23 cellular contexts compared by ENCODE assay signal in the genomic region with DNA sequence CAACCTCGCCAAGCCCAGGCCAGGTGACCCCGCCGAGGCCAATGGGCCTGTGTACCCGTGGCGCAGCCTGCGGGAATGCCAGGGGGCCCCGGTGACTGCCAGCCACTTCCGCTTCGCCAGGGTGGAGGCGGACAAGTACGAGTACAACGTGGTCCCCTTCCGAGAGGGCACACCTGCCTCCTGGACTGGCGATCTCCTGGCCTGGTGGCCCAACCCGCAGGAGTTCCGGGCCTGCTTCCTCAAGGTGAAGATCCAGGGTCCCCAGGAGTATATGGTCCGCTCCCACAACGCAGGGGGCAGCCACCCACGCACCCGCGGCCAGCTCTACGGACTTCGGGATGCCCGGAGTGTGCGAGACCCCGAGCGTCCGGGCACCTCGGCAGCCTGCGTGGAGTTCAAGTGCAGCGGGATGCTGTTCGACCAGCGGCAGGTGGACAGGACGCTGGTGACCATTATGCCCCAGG. TPM values are rescaled to one million over a fixed set of nuclear protein-coding genes. Genes with fewer than 3 reads are reported as not detected.
DNase-seq lines count a peak whose midpoint lies in the region; ATAC-seq, FAIRE-seq and TF ChIP-seq lines count a peak whose summit lies in the region.
"Had no signal": no experiment of that assay in that cellular context is flagged by ENCODE, and none has a peak within 500 bp of the region (broad histone marks: within the 10 kb centered on the region; RNA-seq: fewer than 3 reads in every experiment).

No MANE protein-coding gene starts in this region.

- H3K4me3 ChIP-seq in K562: no peak overlapping the region
- H3K4me3 ChIP-seq in kidney (ENCODE audit: low read length in 2 of 2): no peak overlapping the region
- H3K4me3 ChIP-seq in osteoblast (ENCODE audit: insufficient read depth, low read length): no peak overlapping the region
- H3K4me3 ChIP-seq: BLaER1 treated with 17β-estradiol and CSF1 and Interleukin-3, amounts not matched to agents 10 nM and 100 nM; HAP-1 had no signal

- DNase-seq in activated naive CD8-positive, alpha-beta T cell treated with anti-CD3 and anti-CD28 coated beads, Interleukin-2, amount 10 ng/mL, durations not matched to agents 7 days and 5 days: peak; percentile 28
- no peak for DNase-seq in activated naive CD8-positive, alpha-beta T cell treated with anti-CD3 and anti-CD28 coated beads for 36 hours
- DNase-seq in K562 (ENCODE audit: extremely low read depth in 1 of 4, low spot score in 3 of 4) (no peak), kidney (peak; percentile 72), osteoblast (ENCODE audit: insufficient read length, low spot score, missing footprints) (peak; percentile 55), RPMI8226 (no peak), NCI-H1436 (lab: John Stamatoyannopoulos, UW) (no peak), SK-N-DZ (ENCODE audit: low spot score) (no peak)
- DNase-seq: Calu3; CD4-positive, alpha-beta T cell; CD8-positive, alpha-beta memory T cell; DND-41; GOT3; HFFc6 had no signal

- H3K9me3 Mint-ChIP-seq in activated naive CD8-positive, alpha-beta T cell treated with anti-CD3 and anti-CD28 coated beads, Interleukin-2, amount 10 ng/mL, durations not matched to agents 7 days and 5 days: no peaks in the 10 kb centered on the region
- H3K9me3 Mint-ChIP-seq in activated naive CD8-positive, alpha-beta T cell treated with anti-CD3 and anti-CD28 coated beads for 36 hours: no peaks in the 10 kb centered on the region
- H3K9me3 Mint-ChIP-seq: CD4-positive, alpha-beta T cell; CD8-positive, alpha-beta memory T cell; HFFc6 had no signal

- no peak for TF ChIP-seq EP300 in K562 (IDR thresholded peaks at IDR 0.05; ENCODE audit: low read length)

- in situ Hi-C loops in K562 (cut with MboI): loop anchor here (25.0 kb wide), 1 partner anchor 92 kb away; a partner anchor contains a TSS

- no peaks in the 10 kb centered on the region for H3K27me3 Mint-ChIP-seq in activated naive CD8-positive, alpha-beta T cell treated with anti-CD3 and anti-CD28 coated beads, Interleukin-2, amount 10 ng/mL, durations not matched to agents 7 days and 5 days
- peaks cover 3% of the 10 kb centered on the region for H3K27me3 Mint-ChIP-seq in activated naive CD8-positive, alpha-beta T cell treated with anti-CD3 and anti-CD28 coated beads for 36 hours
- H3K27me3 Mint-ChIP-seq: CD4-positive, alpha-beta T cell had no signal

- H3K36me3 ChIP-seq in K562 (ENCODE audit: control insufficient read depth, insufficient read depth, low read length) (no peaks in the 10 kb centered on the region), kidney (ENCODE audit: control insufficient read depth in 1 of 2, insufficient read depth in 2 of 2, low read length in 2 of 2) (no peaks in the 10 kb centered on the region), osteoblast (ENCODE audit: insufficient read depth, low read length) (no peaks in the 10 kb centered on the region)
- H3K36me3 ChIP-seq: HAP-1 had no signal

- FAIRE-seq in K562 (lab: Jason Lieb, UNC) (no peak), kidney (lab: Jason Lieb, UNC) (no peak)
- FAIRE-seq: A204.1, G401.6, GM12892, H54 had no signal

- WGBS in K562 (ENCODE audit: insufficient coverage, low coverage, missing lambda C conversion rate): 70% methylated on average over 32 of the region's 34 CpGs

- H3K4me1 ChIP-seq in K562 (replicated peaks in 1 of 2; ENCODE audit: control insufficient read depth in 2 of 2, insufficient read depth in 2 of 2, low read length in 2 of 2) (peaks cover 2 to 69% of the 10 kb centered on the region in 2 experiments; a peak in 2 of 5 replicates), kidney (ENCODE audit: control insufficient read depth in 1 of 2, insufficient read depth in 1 of 2, low read depth in 1 of 2, low read length in 2 of 2) (peaks cover 0 to 8% of the 10 kb centered on the region in 2 donors), osteoblast (ENCODE audit: insufficient read depth, low read length) (peaks cover 9% of the 10 kb centered on the region)
- H3K4me1 ChIP-seq: HAP-1 had no signal

- no peaks in the 10 kb centered on the region for H3K9me1 ChIP-seq in K562 (ENCODE audit: control insufficient read depth, insufficient read depth, low read length)

- H3K27me3 ChIP-seq in K562 (ENCODE audit: control insufficient read depth in 2 of 2, insufficient read depth in 2 of 2, low read length in 2 of 2) (peaks cover 3 to 37% of the 10 kb centered on the region in 2 experiments), osteoblast (ENCODE audit: insufficient read depth, low read length) (peaks cover 7% of the 10 kb centered on the region)

- no peaks in the 10 kb centered on the region for H3K36me3 Mint-ChIP-seq in activated naive CD8-positive, alpha-beta T cell treated with anti-CD3 and anti-CD28 coated beads, Interleukin-2, amount 10 ng/mL, durations not matched to agents 7 days and 5 days
- no peaks in the 10 kb centered on the region for H3K36me3 Mint-ChIP-seq in activated naive CD8-positive, alpha-beta T cell treated with anti-CD3 and anti-CD28 coated beads for 36 hours
- H3K36me3 Mint-ChIP-seq: CD14-positive monocyte; CD8-positive, alpha-beta memory T cell had no signal

- POLR2A ChIA-PET in activated naive CD8-positive, alpha-beta T cell treated with anti-CD3 and anti-CD28 coated beads, Interleukin-2, amount 10 ng/mL, durations not matched to agents 7 days and 5 days (lab: Charles Lee): no interaction called here
- POLR2A ChIA-PET in K562 (lab: Yijun Ruan, JAX): no interaction called here

- H3K27ac ChIP-seq in K562 (ENCODE audit: extremely low read depth, low read depth, low read length) (no peak overlapping the region), kidney (ENCODE audit: low read depth in 2 of 2, low read length in 2 of 2) (no peak overlapping the region), osteoblast (ENCODE audit: low read depth, low read length) (no peak overlapping the region)
- H3K27ac ChIP-seq: 22Rv1; BLaER1 treated with 17β-estradiol and CSF1 and Interleukin-3, amounts not matched to agents 10 nM and 100 nM had no signal

- peaks cover 13% of the 10 kb centered on the region for H3K4me1 Mint-ChIP-seq in activated naive CD8-positive, alpha-beta T cell treated with anti-CD3 and anti-CD28 coated beads, Interleukin-2, amount 10 ng/mL, durations not matched to agents 7 days and 5 days
- H3K4me1 Mint-ChIP-seq in activated naive CD8-positive, alpha-beta T cell treated with anti-CD3 and anti-CD28 coated beads for 36 hours: peaks cover 9% of the 10 kb centered on the region

- no peak overlapping the region for H3K27ac Mint-ChIP-seq in activated naive CD8-positive, alpha-beta T cell treated with anti-CD3 and anti-CD28 coated beads, Interleukin-2, amount 10 ng/mL, durations not matched to agents 7 days and 5 days
- H3K27ac Mint-ChIP-seq in activated naive CD8-positive, alpha-beta T cell treated with anti-CD3 and anti-CD28 coated beads for 36 hours: no peak overlapping the region
- H3K27ac Mint-ChIP-seq: B cell; CD14-positive monocyte; CD4-positive, alpha-beta T cell; CD8-positive, alpha-beta memory T cell; HFFc6 had no signal

- 0 out of 2 replicates have a peak, but pooled peaks cover 5% of the 10 kb centered on the region for H4K20me1 ChIP-seq in K562 (replicated peaks; ENCODE audit: control insufficient read depth, insufficient read depth, low read length)
- H4K20me1 ChIP-seq in osteoblast (ENCODE audit: insufficient read depth, low read length): no peaks in the 10 kb centered on the region
- H4K20me1 ChIP-seq: BLaER1 treated with 17β-estradiol and CSF1 and Interleukin-3, amounts not matched to agents 10 nM and 100 nM had no signal

- no peak overlapping the region for H3K4me3 Mint-ChIP-seq in activated naive CD8-positive, alpha-beta T cell treated with anti-CD3 and anti-CD28 coated beads, Interleukin-2, amount 10 ng/mL, durations not matched to agents 7 days and 5 days
- H3K4me3 Mint-ChIP-seq in activated naive CD8-positive, alpha-beta T cell treated with anti-CD3 and anti-CD28 coated beads for 36 hours: no peak overlapping the region
- H3K4me3 Mint-ChIP-seq: B cell; CD14-positive monocyte; CD4-positive, alpha-beta T cell; CD8-positive, alpha-beta memory T cell; HFFc6 had no signal

- TF ChIP-seq POLR2A in K562 (conservative IDR thresholded peaks at IDR 0.05): no peak

- TF ChIP-seq CTCF in K562 (IDR thresholded peaks at IDR 0.05 in 2 of 3, conservative IDR thresholded peaks at IDR 0.05 in 1 of 3; ENCODE audit: insufficient read depth in 2 of 3, low read depth in 1 of 3, low read length in 3 of 3): no peak
- TF ChIP-seq CTCF in kidney (IDR thresholded peaks at IDR 0.05; ENCODE audit: borderline replicate concordance, extremely low read depth, insufficient read depth): no peak
- no peak for TF ChIP-seq CTCF in osteoblast (IDR thresholded peaks at IDR 0.05; ENCODE audit: extremely low read depth, low read depth, low read length)

- no TSS peak for BruUV-seq in K562 (replicated peaks; lab: Mats Ljungman, UMichigan)

- intact Hi-C loops in K562 (cut with micrococcal nuclease) (no loop called here), kidney (cut with DNase I) (no loop called here)

- ATAC-seq in activated naive CD8-positive, alpha-beta T cell treated with anti-CD3 and anti-CD28 coated beads, Interleukin-2, amount 10 ng/mL, durations not matched to agents 7 days and 5 days (ENCODE audit: low read depth): no peak
- ATAC-seq in K562: no peak

- H3K79me2 ChIP-seq in K562 (ENCODE audit: control insufficient read depth, insufficient read depth, low read length) (no peaks in the 10 kb centered on the region), osteoblast (ENCODE audit: insufficient read depth, low read length) (no peaks in the 10 kb centered on the region)

- H3K4me2 ChIP-seq in K562 (ENCODE audit: insufficient read depth, low read length) (no peak overlapping the region), osteoblast (ENCODE audit: insufficient read depth, low read length) (no peak overlapping the region)
- H3K4me2 ChIP-seq: BLaER1 treated with 17β-estradiol and CSF1 and Interleukin-3, amounts not matched to agents 10 nM and 100 nM had no signal

- CTCF ChIA-PET in K562 (lab: Yijun Ruan, JAX; ENCODE audit: low intra/inter-chr PET ratio): no interaction called here

- H2AFZ ChIP-seq in K562 (ENCODE audit: low read depth, low read length) (no peak overlapping the region), osteoblast (ENCODE audit: low read length) (no peak overlapping the region)

- TF ChIP-seq RAD21 in K562 (CRISPR knock-in tag; conservative IDR thresholded peaks at IDR 0.05 in 1 of 2, IDR thresholded peaks at IDR 0.05 in 1 of 2): no peak

- H3K9ac ChIP-seq in K562 (ENCODE audit: insufficient read depth in 1 of 2, low read depth in 2 of 2, low read length in 2 of 2) (no peak overlapping the region), kidney (ENCODE audit: low read length in 2 of 2) (no peak overlapping the region)
- H3K9ac ChIP-seq: BLaER1 treated with 17β-estradiol and CSF1 and Interleukin-3, amounts not matched to agents 10 nM and 100 nM had no signal

- H3K9me3 ChIP-seq in K562 (replicated peaks; ENCODE audit: control insufficient read depth, insufficient read depth, low read depth, low read length) (no peaks in the 10 kb centered on the region), kidney (ENCODE audit: control insufficient read depth in 1 of 2, low read length in 2 of 2) (no peaks in the 10 kb centered on the region), osteoblast (ENCODE audit: low read depth, low read length) (no peaks in the 10 kb centered on the region)
- H3K9me3 ChIP-seq: HAP-1 had no signal

RNA-seq across cellular contexts. Expression of a gene that starts 7.1 kb away (rescaled TPM):
- under 1 TPM; 0.11 to 0.14 TPM for total RNA-seq in activated naive CD8-positive, alpha-beta T cell treated with anti-CD3 and anti-CD28 coated beads, Interleukin-2, amount 10 ng/mL, durations not matched to agents 7 days and 5 days
- total RNA-seq in activated naive CD8-positive, alpha-beta T cell treated with anti-CD3 and anti-CD28 coated beads for 36 hours: under 1 TPM; 0.18 to 0.23 TPM
- total RNA-seq in K562 (2011; cell fraction: chromatin; rRNA removed; ENCODE audit: low replicate concordance): 0.09 and 0.56 TPM in 2 replicates
- total RNA-seq in K562 (2011; cell fraction: nucleolus; rRNA removed): 0.53 and 0.67 TPM in 2 replicates
- total RNA-seq in K562 (2011; cell fraction: nucleoplasm; rRNA removed): 0.29 and 0.46 TPM in 2 replicates
- total RNA-seq in K562 (2014; rRNA removed) (0.23 and 0.33 TPM in 2 replicates), K562 (2014; rRNA removed; fragmentation: Illumina TruSeq; extraction: Trizol) (0.04 TPM in 1 of 2 replicates, not detected in the other), K562 (2015; rRNA removed; fragmentation: Illumina TruSeq; extraction: Trizol) (0.08 and 0.11 TPM in 2 replicates), K562 (2021) (0.29 and 0.35 TPM in 2 replicates), kidney (0.41 TPM), osteoblast (0.72 and 0.88 TPM in 2 replicates)
- polyA plus RNA-seq in K562 (2011; rRNA removed) (0.04 and 0.07 TPM in 2 replicates), K562 (2014; fragmentation: Illumina TruSeq; extraction: Trizol) (0.04 TPM in 2 replicates), K562 (2014; fragmentation: Nextera tagmentation; extraction: Ambion mirVana) (not detected), K562 (2014; rRNA removed) (0.05 and 0.31 TPM in 2 replicates), kidney (ENCODE audit: insufficient read depth, low read depth, low replicate concordance) (not detected)
- polyA plus RNA-seq in K562 (2011; cell fraction: cytosol; rRNA removed): 0.01 and 0.67 TPM in 2 replicates
- polyA plus RNA-seq in K562 (2011; cell fraction: nucleus; rRNA removed): 0.22 and 0.77 TPM in 2 replicates
- polyA plus RNA-seq in K562 (2012): 0.05 and 0.29 TPM in 2 replicates
- 0.14 TPM in 1 of 2 replicates, not detected in the other for polyA minus RNA-seq in K562 (2011; rRNA and poly(A)+ RNA removed)
- polyA minus RNA-seq in K562 (2011; cell fraction: cytosol; rRNA and poly(A)+ RNA removed): not detected in 2 replicates
- 0.22 and 0.27 TPM in 2 replicates for polyA minus RNA-seq in K562 (2011; cell fraction: nucleus; rRNA and poly(A)+ RNA removed)
- polyA plus RNA-seq in SK-N-DZ (2014; cell fraction: cytosol; rRNA removed): 1.1 and 1.8 TPM in 2 replicates
- polyA plus RNA-seq in SK-N-DZ (2014; cell fraction: nucleus; rRNA removed): 2.3 and 3.6 TPM in 2 replicates
- polyA plus RNA-seq: CD14-positive monocyte had no signal

RNA-seq across cellular contexts. Expression of a gene that starts 16.4 kb away (rescaled TPM):
- total RNA-seq in activated naive CD8-positive, alpha-beta T cell treated with anti-CD3 and anti-CD28 coated beads, Interleukin-2, amount 10 ng/mL, durations not matched to agents 7 days and 5 days: 10 to 100 TPM; 11.7 to 11.9 TPM
- total RNA-seq in activated naive CD8-positive, alpha-beta T cell treated with anti-CD3 and anti-CD28 coated beads for 36 hours: 1 to 10 TPM; 5.7 to 7.8 TPM
- total RNA-seq in K562 (2011; cell fraction: chromatin; rRNA removed; ENCODE audit: low replicate concordance): 31.5 and 32.8 TPM in 2 replicates
- 14.5 and 16.2 TPM in 2 replicates for total RNA-seq in K562 (2011; cell fraction: nucleolus; rRNA removed)
- total RNA-seq in K562 (2011; cell fraction: nucleoplasm; rRNA removed): 22.3 and 39.8 TPM in 2 replicates
- total RNA-seq in K562 (2014; rRNA removed) (1.3 and 1.5 TPM in 2 replicates), K562 (2014; rRNA removed; fragmentation: Illumina TruSeq; extraction: Trizol) (0.86 and 0.98 TPM in 2 replicates), K562 (2015; rRNA removed; fragmentation: Illumina TruSeq; extraction: Trizol) (1.1 TPM in 2 replicates), K562 (2021) (3.6 and 4.8 TPM in 2 replicates), kidney (3.7 TPM), osteoblast (under 0.01 and 0.29 TPM in 2 replicates)
- polyA plus RNA-seq in K562 (2011; rRNA removed) (1.0 and 1.6 TPM in 2 replicates), K562 (2014; fragmentation: Illumina TruSeq; extraction: Trizol) (2.9 and 3.8 TPM in 2 replicates), K562 (2014; fragmentation: Nextera tagmentation; extraction: Ambion mirVana) (under 1 TPM in 1 of 2 experiments, not detected in 1; 0.04 TPM), K562 (2014; rRNA removed) (4.8 and 5.8 TPM in 2 replicates), kidney (ENCODE audit: insufficient read depth, low read depth, low replicate concordance) (3.1 TPM)
- polyA plus RNA-seq in K562 (2011; cell fraction: cytosol; rRNA removed): 0.86 and 2.6 TPM in 2 replicates
- 12.5 and 30.5 TPM in 2 replicates for polyA plus RNA-seq in K562 (2011; cell fraction: nucleus; rRNA removed)
- 4.6 and 18.0 TPM in 2 replicates for polyA plus RNA-seq in K562 (2012)
- polyA minus RNA-seq in K562 (2011; rRNA and poly(A)+ RNA removed): 0.81 and 1.1 TPM in 2 replicates
- polyA minus RNA-seq in K562 (2011; cell fraction: cytosol; rRNA and poly(A)+ RNA removed): 0.46 and 1.0 TPM in 2 replicates
- 2.4 and 2.7 TPM in 2 replicates for polyA minus RNA-seq in K562 (2011; cell fraction: nucleus; rRNA and poly(A)+ RNA removed)
- polyA plus RNA-seq in SK-N-DZ (2014; cell fraction: cytosol; rRNA removed): 1.3 and 2.1 TPM in 2 replicates
- polyA plus RNA-seq in SK-N-DZ (2014; cell fraction: nucleus; rRNA removed): 8.0 and 27.0 TPM in 2 replicates
- polyA plus RNA-seq: CD14-positive monocyte; CD8-positive, alpha-beta memory T cell had no signal

RNA-seq across cellular contexts. Expression of a gene that starts 29.1 kb away (rescaled TPM):
- total RNA-seq in activated naive CD8-positive, alpha-beta T cell treated with anti-CD3 and anti-CD28 coated beads, Interleukin-2, amount 10 ng/mL, durations not matched to agents 7 days and 5 days: 100 to 1,000 TPM; 306 to 336 TPM
- total RNA-seq in activated naive CD8-positive, alpha-beta T cell treated with anti-CD3 and anti-CD28 coated beads for 36 hours: 100 to 1,000 TPM; 306 to 312 TPM
- 115 and 283 TPM in 2 replicates for total RNA-seq in K562 (2011; cell fraction: chromatin; rRNA removed; ENCODE audit: low replicate concordance)
- 289 and 359 TPM in 2 replicates for total RNA-seq in K562 (2011; cell fraction: nucleolus; rRNA removed)
- 176 and 255 TPM in 2 replicates for total RNA-seq in K562 (2011; cell fraction: nucleoplasm; rRNA removed)
- total RNA-seq in K562 (2014; rRNA removed) (386 and 429 TPM in 2 replicates), K562 (2014; rRNA removed; fragmentation: Illumina TruSeq; extraction: Trizol) (74.8 and 146 TPM in 2 replicates), K562 (2015; rRNA removed; fragmentation: Illumina TruSeq; extraction: Trizol) (397 and 447 TPM in 2 replicates), K562 (2021) (522 and 559 TPM in 2 replicates), kidney (328 TPM), osteoblast (160 and 202 TPM in 2 replicates)
- polyA plus RNA-seq in K562 (2011; rRNA removed) (340 and 343 TPM in 2 replicates), K562 (2014; fragmentation: Illumina TruSeq; extraction: Trizol) (298 and 395 TPM in 2 replicates), K562 (2014; fragmentation: Nextera tagmentation; extraction: Ambion mirVana) (100 to 1,000 TPM; 263 to 440 TPM), K562 (2014; rRNA removed) (596 and 801 TPM in 2 replicates), kidney (ENCODE audit: insufficient read depth, low read depth, low replicate concordance) (627 TPM)
- 881 and 1,009 TPM in 2 replicates for polyA plus RNA-seq in K562 (2011; cell fraction: cytosol; rRNA removed)
- 249 and 320 TPM in 2 replicates for polyA plus RNA-seq in K562 (2011; cell fraction: nucleus; rRNA removed)
- polyA plus RNA-seq in K562 (2012): 401 and 675 TPM in 2 replicates
- 72.8 and 113 TPM in 2 replicates for polyA minus RNA-seq in K562 (2011; rRNA and poly(A)+ RNA removed)
- 98.7 and 142 TPM in 2 replicates for polyA minus RNA-seq in K562 (2011; cell fraction: cytosol; rRNA and poly(A)+ RNA removed)
- 52.4 and 62.5 TPM in 2 replicates for polyA minus RNA-seq in K562 (2011; cell fraction: nucleus; rRNA and poly(A)+ RNA removed)
- 38.2 and 54.5 TPM in 2 replicates for polyA plus RNA-seq in SK-N-DZ (2014; cell fraction: cytosol; rRNA removed)
- polyA plus RNA-seq in SK-N-DZ (2014; cell fraction: nucleus; rRNA removed): 66.8 and 68.6 TPM in 2 replicates

RNA-seq across cellular contexts. Expression of a gene that starts 29.8 kb away (rescaled TPM):
- total RNA-seq in activated naive CD8-positive, alpha-beta T cell treated with anti-CD3 and anti-CD28 coated beads, Interleukin-2, amount 10 ng/mL, durations not matched to agents 7 days and 5 days: 1 to 10 TPM; 5.8 to 6.5 TPM
- 1 to 10 TPM; 3.0 to 3.1 TPM for total RNA-seq in activated naive CD8-positive, alpha-beta T cell treated with anti-CD3 and anti-CD28 coated beads for 36 hours
- total RNA-seq in K562 (2011; cell fraction: chromatin; rRNA removed; ENCODE audit: low replicate concordance): 1.3 and 7.5 TPM in 2 replicates
- 14.5 and 15.7 TPM in 2 replicates for total RNA-seq in K562 (2011; cell fraction: nucleolus; rRNA removed)
- total RNA-seq in K562 (2011; cell fraction: nucleoplasm; rRNA removed): 4.5 TPM in 2 replicates
- 2.0 and 2.1 TPM in 2 replicates for total RNA-seq in K562 (2014; rRNA removed)
- 0.22 TPM in 1 of 2 replicates, not detected in the other for total RNA-seq in K562 (2014; rRNA removed; fragmentation: Illumina TruSeq; extraction: Trizol)
- total RNA-seq in K562 (2015; rRNA removed; fragmentation: Illumina TruSeq; extraction: Trizol): 0.76 and 0.90 TPM in 2 replicates
- 2.4 and 2.6 TPM in 2 replicates for total RNA-seq in K562 (2021)
- 0.93 and 1.8 TPM in 2 replicates for polyA plus RNA-seq in K562 (2011; rRNA removed)
- polyA plus RNA-seq in K562 (2011; cell fraction: cytosol; rRNA removed): 2.5 and 7.7 TPM in 2 replicates
- polyA plus RNA-seq in K562 (2011; cell fraction: nucleus; rRNA removed): 3.6 and 7.5 TPM in 2 replicates
- polyA plus RNA-seq in K562 (2012): 1.3 and 2.7 TPM in 2 replicates
- 0.21 and 0.39 TPM in 2 replicates for polyA plus RNA-seq in K562 (2014; fragmentation: Illumina TruSeq; extraction: Trizol)
- not detected for polyA plus RNA-seq in K562 (2014; fragmentation: Nextera tagmentation; extraction: Ambion mirVana)
- 2.4 and 3.9 TPM in 2 replicates for polyA plus RNA-seq in K562 (2014; rRNA removed)
- polyA minus RNA-seq in K562 (2011; rRNA and poly(A)+ RNA removed): 0.54 and 0.67 TPM in 2 replicates
- 1.4 TPM in 1 of 2 replicates, not detected in the other for polyA minus RNA-seq in K562 (2011; cell fraction: cytosol; rRNA and poly(A)+ RNA removed)
- 7.4 and 9.3 TPM in 2 replicates for polyA minus RNA-seq in K562 (2011; cell fraction: nucleus; rRNA and poly(A)+ RNA removed)
- 3.7 TPM for total RNA-seq in kidney
- polyA plus RNA-seq in kidney (ENCODE audit: insufficient read depth, low read depth, low replicate concordance): 1.4 TPM
- total RNA-seq in osteoblast: 2.7 and 4.3 TPM in 2 replicates
- polyA plus RNA-seq in SK-N-DZ (2014; cell fraction: cytosol; rRNA removed): 3.9 and 5.5 TPM in 2 replicates
- 1.3 and 5.3 TPM in 2 replicates for polyA plus RNA-seq in SK-N-DZ (2014; cell fraction: nucleus; rRNA removed)

Comparison
In these comparisons a context has a peak if more than half of its experiments do, and no peak if none do; other contexts are left out.
1. DNase-seq: peak in activated naive CD8-positive, alpha-beta T cell treated with anti-CD3 and anti-CD28 coated beads, Interleukin-2, amount 10 ng/mL, durations not matched to agents 7 days and 5 days (single experiment), kidney (single experiment) and osteoblast (single experiment); none in activated naive CD8-positive, alpha-beta T cell treated with anti-CD3 and anti-CD28 coated beads for 36 hours (single experiment), K562 (0 of 4), RPMI8226 (single experiment), NCI-H1436 (single experiment) and SK-N-DZ (single experiment).